In genomic region chr15:35595656-35596055, GRCh38 we compare ENCODE assay signal across 20 cellular contexts.
"Had no signal": no experiment of that assay in that cellular context is flagged by ENCODE, and none has a peak within 500 bp of the region (broad histone marks: within the 10 kb centered on the region; RNA-seq: fewer than 3 reads in every experiment).

No MANE protein-coding gene starts in this region.

- H3K79me2 ChIP-seq: hepatocyte had no signal

- H3K4me3 Mint-ChIP-seq: naive thymus-derived CD4-positive, alpha-beta T cell; nephron progenitor cell; stimulated activated naive B cell treated with anti-CD40 and anti-IgM and Interleukin-4, amounts not matched to agents 10 μg/mL and 1 μg/mL and 100 μg/mL, for 72 hours; stimulated activated naive CD8-positive, alpha-beta T cell treated with anti-CD3 and anti-CD28 coated beads, Interleukin-15, amount 100 ng/mL, for 72 hours had no signal

- H3K4me3 ChIP-seq: colonic mucosa, hepatocyte, psoas muscle, spleen, testis, tibial nerve, upper lobe of right lung, vagina had no signal

- H3K27ac Mint-ChIP-seq: naive thymus-derived CD4-positive, alpha-beta T cell; nephron progenitor cell; stimulated activated naive B cell treated with anti-CD40 and anti-IgM and Interleukin-4, amounts not matched to agents 10 μg/mL and 1 μg/mL and 100 μg/mL, for 72 hours; stimulated activated naive CD8-positive, alpha-beta T cell treated with anti-CD3 and anti-CD28 coated beads, Interleukin-15, amount 100 ng/mL, for 72 hours had no signal

- H3K27me3 ChIP-seq: colonic mucosa, hepatocyte, neutrophil, spleen, testis, tibial nerve, upper lobe of right lung, vagina had no signal

- H3K4me1 ChIP-seq: colonic mucosa, psoas muscle, testis, tibial nerve, upper lobe of right lung, vagina had no signal

- H3K4me1 Mint-ChIP-seq: naive thymus-derived CD4-positive, alpha-beta T cell; stimulated activated naive B cell treated with anti-CD40 and anti-IgM and Interleukin-4, amounts not matched to agents 10 μg/mL and 1 μg/mL and 100 μg/mL, for 72 hours; stimulated activated naive CD8-positive, alpha-beta T cell treated with anti-CD3 and anti-CD28 coated beads, Interleukin-15, amount 100 ng/mL, for 72 hours had no signal

- ATAC-seq: naive thymus-derived CD4-positive, alpha-beta T cell; psoas muscle; sciatic nerve; stimulated activated naive B cell treated with anti-CD40 and anti-IgM and Interleukin-4, amounts not matched to agents 10 μg/mL and 1 μg/mL and 100 μg/mL, for 72 hours; stimulated activated naive CD8-positive, alpha-beta T cell treated with anti-CD3 and anti-CD28 coated beads, Interleukin-15, amount 100 ng/mL, for 72 hours; upper lobe of right lung had no signal

- H2AFZ ChIP-seq: hepatocyte had no signal

- H3K36me3 ChIP-seq: colonic mucosa, neutrophil, spleen, tibial nerve, upper lobe of right lung, vagina had no signal

- H3K27ac ChIP-seq: colonic mucosa, hepatocyte, neutrophil, psoas muscle, testis, tibial nerve, upper lobe of right lung, vagina had no signal

- FAIRE-seq: islet of Langerhans had no signal

- DNase-seq: colonic mucosa; dermis blood vessel endothelial cell; kidney glomerular epithelial cell; naive thymus-derived CD4-positive, alpha-beta T cell; nephron progenitor cell; psoas muscle; spleen; stimulated activated CD4-positive, alpha-beta T cell treated with anti-CD3 and anti-CD28 coated beads, Interleukin-15, amount 100 ng/mL, for 24 hours; stimulated activated CD4-positive, alpha-beta T cell treated with anti-CD3 and anti-CD28 coated beads, Interleukin-1b, Interleukin-23, amount 100 ng/mL, for 48 hours; stimulated activated CD4-positive, alpha-beta T cell treated with anti-CD3 and anti-CD28 coated beads, Interleukin-4, amount 100 ng/mL, for 24 hours; stimulated activated naive B cell treated with anti-CD40 and anti-IgM and Interleukin-4, amounts not matched to agents 10 μg/mL and 1 μg/mL and 100 μg/mL, for 72 hours; stimulated activated naive CD8-positive, alpha-beta T cell treated with anti-CD3 and anti-CD28 coated beads, Interleukin-15, amount 100 ng/mL, for 72 hours; testis; upper lobe of right lung had no signal

- H3K4me2 ChIP-seq: hepatocyte had no signal

- H3K9me3 ChIP-seq: colonic mucosa, neutrophil, psoas muscle, testis, tibial nerve, upper lobe of right lung, vagina had no signal
